ENCODE assay signal across 13 cellular contexts in the genomic region with DNA sequence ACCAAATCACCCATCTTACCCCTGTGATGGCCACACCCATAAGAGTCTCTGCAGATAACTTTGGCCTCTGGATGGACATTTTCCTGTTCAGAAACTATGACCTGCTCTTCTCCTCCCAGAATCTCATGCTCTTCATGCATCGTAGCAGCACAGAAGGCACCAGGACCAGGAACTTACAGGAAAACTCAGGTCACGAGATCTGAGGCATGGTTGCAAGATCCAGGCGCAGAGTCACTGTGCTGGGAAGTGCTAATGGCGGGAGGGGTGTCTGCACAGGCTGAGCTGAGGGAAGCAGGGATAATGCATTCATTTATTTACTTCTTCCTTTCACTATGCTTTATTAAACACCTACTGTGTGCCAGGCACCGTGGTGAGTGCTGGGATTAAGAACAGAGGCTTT. TPM values are rescaled to one million over a fixed set of nuclear protein-coding genes. Genes with fewer than 3 reads are reported as not detected.
"Had no signal": no experiment of that assay in that cellular context is flagged by ENCODE, and none has a peak within 500 bp of the region (broad histone marks: within the 10 kb centered on the region; RNA-seq: fewer than 3 reads in every experiment).

No MANE protein-coding gene starts in this region.

- H3K36me3 ChIP-seq: colonic mucosa, right atrium auricular region, spleen had no signal

- H3K27me3 ChIP-seq: colonic mucosa, right atrium auricular region, testis had no signal

- H3K27ac Mint-ChIP-seq: activated CD4-positive, alpha-beta memory T cell treated with anti-CD3 and anti-CD28 coated beads, Interleukin-2, amount 10 ng/mL, durations not matched to agents 7 days and 5 days; stimulated activated naive CD8-positive, alpha-beta T cell treated with anti-CD3 and anti-CD28 coated beads, Interleukin-15, Interleukin-2, amounts not matched to agents 100 ng/mL and 50 ng/mL, for 24 hours had no signal

- H3K36me3 Mint-ChIP-seq: immature natural killer cell; naive thymus-derived CD8-positive, alpha-beta T cell had no signal

- H3K9me3 Mint-ChIP-seq: activated CD4-positive, alpha-beta memory T cell treated with anti-CD3 and anti-CD28 coated beads, Interleukin-2, amount 10 ng/mL, durations not matched to agents 7 days and 5 days; immature natural killer cell; naive thymus-derived CD8-positive, alpha-beta T cell; stimulated activated naive CD8-positive, alpha-beta T cell treated with anti-CD3 and anti-CD28 coated beads, Interleukin-15, Interleukin-2, amounts not matched to agents 100 ng/mL and 50 ng/mL, for 24 hours had no signal

- H3K4me3 Mint-ChIP-seq: activated CD4-positive, alpha-beta memory T cell treated with anti-CD3 and anti-CD28 coated beads, Interleukin-2, amount 10 ng/mL, durations not matched to agents 7 days and 5 days; immature natural killer cell; naive thymus-derived CD8-positive, alpha-beta T cell; stimulated activated naive CD8-positive, alpha-beta T cell treated with anti-CD3 and anti-CD28 coated beads, Interleukin-15, Interleukin-2, amounts not matched to agents 100 ng/mL and 50 ng/mL, for 24 hours had no signal

- H3K4me3 ChIP-seq: colonic mucosa, mucosa of descending colon, right atrium auricular region, spleen, testis had no signal

- H3K4me1 Mint-ChIP-seq: immature natural killer cell had no signal

- H3K27me3 Mint-ChIP-seq: activated CD4-positive, alpha-beta memory T cell treated with anti-CD3 and anti-CD28 coated beads, Interleukin-2, amount 10 ng/mL, durations not matched to agents 7 days and 5 days had no signal

- H3K9me3 ChIP-seq: colonic mucosa, mucosa of descending colon, right atrium auricular region, spleen, testis had no signal

- H3K4me1 ChIP-seq: colonic mucosa, testis had no signal

- DNase-seq: activated CD4-positive, alpha-beta memory T cell treated with anti-CD3 and anti-CD28 coated beads, Interleukin-2, amount 10 ng/mL, durations not matched to agents 7 days and 5 days; colonic mucosa; effector memory CD4-positive, alpha-beta T cell; immature natural killer cell; mucosa of descending colon; naive thymus-derived CD8-positive, alpha-beta T cell; spleen; stimulated activated CD4-positive, alpha-beta T cell treated with anti-CD3 and anti-CD28 coated beads, Interleukin-2, amount 100 ng/mL, for 24 hours; T-helper 1 cell; testis had no signal

- H3K27ac ChIP-seq: colonic mucosa, testis, VCaP had no signal

- ATAC-seq: mucosa of descending colon; naive thymus-derived CD8-positive, alpha-beta T cell had no signal

RNA-seq across cellular contexts. Expression of a gene that starts 48.2 kb away (rescaled TPM):
- total RNA-seq: activated CD4-positive, alpha-beta memory T cell treated with anti-CD3 and anti-CD28 coated beads, Interleukin-2, amount 10 ng/mL, durations not matched to agents 7 days and 5 days; naive thymus-derived CD8-positive, alpha-beta T cell had no signal
